1 cellular context compared by ENCODE assay signal in genomic region chr3:186097663-186098451, GRCh38.
TF ChIP-seq lines count a peak whose summit lies in the region.

No MANE protein-coding gene starts in this region.

TF ChIP-seq in HepG2, 621 proteins besides CTCF, POLR2A, EP300 and RAD21 (continued from another document and continues in another):
- TF ChIP-seq ZSCAN30 (CRISPR knock-in tag; IDR thresholded peaks at IDR 0.05) = peak; percentile 42; the same call in 1 of the 2 replicates
- no peak for TF ChIP-seq MTERF4 (CRISPR knock-in tag; IDR thresholded peaks at IDR 0.05)
- no peak; the same call in 1 of the 2 replicates for TF ChIP-seq KMT2B (CRISPR knock-in tag; IDR thresholded peaks at IDR 0.05)
- TF ChIP-seq ISL2 (CRISPR knock-in tag; IDR thresholded peaks at IDR 0.05) = peak; percentile 75; the same call in 1 of the 2 replicates
- no peak for TF ChIP-seq U2AF1 (optimal IDR thresholded peaks at IDR 0.05; ENCODE audit: low read depth, low read length)
- TF ChIP-seq RXRA (CRISPR knock-in tag; IDR thresholded peaks at IDR 0.05) = 0 out of 2 replicates have a peak, but pooled peaks have one; percentile 45
- 0 out of 2 replicates have a peak, but pooled peaks have one; percentile 64 for TF ChIP-seq ZBTB4 (CRISPR knock-in tag; IDR thresholded peaks at IDR 0.05; ENCODE audit: borderline replicate concordance)
- no peak for TF ChIP-seq ZNF253 (CRISPR knock-in tag; IDR thresholded peaks at IDR 0.05; ENCODE audit: borderline replicate concordance)
- TF ChIP-seq CHD4 (IDR thresholded peaks at IDR 0.05; ENCODE audit: borderline replicate concordance, low read length) = no peak
- TF ChIP-seq GFI1 (CRISPR knock-in tag; IDR thresholded peaks at IDR 0.05; ENCODE audit: borderline replicate concordance) = peak; percentile 55; the same call in 1 of the 2 replicates
- TF ChIP-seq SRY (CRISPR knock-in tag; IDR thresholded peaks at IDR 0.05) = no peak
- no peak for TF ChIP-seq SIX4 (CRISPR knock-in tag; IDR thresholded peaks at IDR 0.05)
- no peak for TF ChIP-seq SRSF1 (optimal IDR thresholded peaks at IDR 0.05; ENCODE audit: low read depth, low read length)
- peak; percentile 65; the same call in 1 of the 2 replicates for TF ChIP-seq HINFP (CRISPR knock-in tag; IDR thresholded peaks at IDR 0.05; ENCODE audit: low read depth)
- TF ChIP-seq, protein P1, sequence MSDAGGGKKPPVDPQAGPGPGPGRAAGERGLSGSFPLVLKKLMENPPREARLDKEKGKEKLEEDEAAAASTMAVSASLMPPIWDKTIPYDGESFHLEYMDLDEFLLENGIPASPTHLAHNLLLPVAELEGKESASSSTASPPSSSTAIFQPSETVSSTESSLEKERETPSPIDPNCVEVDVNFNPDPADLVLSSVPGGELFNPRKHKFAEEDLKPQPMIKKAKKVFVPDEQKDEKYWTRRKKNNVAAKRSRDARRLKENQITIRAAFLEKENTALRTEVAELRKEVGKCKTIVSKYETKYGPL (CRISPR knock-in tag; IDR thresholded peaks at IDR 0.05) = no peak; the same call in 1 of the 2 replicates
- no peak for TF ChIP-seq NFKB2 (CRISPR knock-in tag; IDR thresholded peaks at IDR 0.05; ENCODE audit: borderline replicate concordance)
- no peak for TF ChIP-seq HDAC6 (IDR thresholded peaks at IDR 0.05; ENCODE audit: low read depth, low read length)
- no peak for TF ChIP-seq PRDM4 (CRISPR knock-in tag; IDR thresholded peaks at IDR 0.05; ENCODE audit: borderline replicate concordance)
- peak; percentile 82 for TF ChIP-seq SNAPC2 (CRISPR knock-in tag; IDR thresholded peaks at IDR 0.05)
- no peak for TF ChIP-seq KDM1A (CRISPR knock-in tag; IDR thresholded peaks at IDR 0.05)
- peak; percentile 61 for TF ChIP-seq IKZF5 (CRISPR knock-in tag; IDR thresholded peaks at IDR 0.05)
- TF ChIP-seq FOXJ3 (CRISPR knock-in tag; IDR thresholded peaks at IDR 0.05; ENCODE audit: borderline replicate concordance) = peak; percentile 20; the same call in 1 of the 2 replicates
- TF ChIP-seq ZNF7 (CRISPR knock-in tag; IDR thresholded peaks at IDR 0.05) = no peak
- no peak for TF ChIP-seq TBX3 (IDR thresholded peaks at IDR 0.05; ENCODE audit: borderline replicate concordance)
- TF ChIP-seq BHLHE40 (IDR thresholded peaks at IDR 0.05; ENCODE audit: low read length) = peak; percentile 91
- no peak for TF ChIP-seq ZNF674 (CRISPR knock-in tag; IDR thresholded peaks at IDR 0.05; ENCODE audit: low read depth)
- no peak for TF ChIP-seq NBN (conservative IDR thresholded peaks at IDR 0.05)
- no peak for TF ChIP-seq GZF1 (CRISPR knock-in tag; IDR thresholded peaks at IDR 0.05)
- no peak for TF ChIP-seq PHF20 (CRISPR knock-in tag; IDR thresholded peaks at IDR 0.05)
- TF ChIP-seq ZNF354B (CRISPR knock-in tag; IDR thresholded peaks at IDR 0.05) = 0 out of 2 replicates have a peak, but pooled peaks have one; percentile 52
- TF ChIP-seq CHD2 (IDR thresholded peaks at IDR 0.05; ENCODE audit: low read depth, low read length) = no peak
- TF ChIP-seq, protein P2, sequence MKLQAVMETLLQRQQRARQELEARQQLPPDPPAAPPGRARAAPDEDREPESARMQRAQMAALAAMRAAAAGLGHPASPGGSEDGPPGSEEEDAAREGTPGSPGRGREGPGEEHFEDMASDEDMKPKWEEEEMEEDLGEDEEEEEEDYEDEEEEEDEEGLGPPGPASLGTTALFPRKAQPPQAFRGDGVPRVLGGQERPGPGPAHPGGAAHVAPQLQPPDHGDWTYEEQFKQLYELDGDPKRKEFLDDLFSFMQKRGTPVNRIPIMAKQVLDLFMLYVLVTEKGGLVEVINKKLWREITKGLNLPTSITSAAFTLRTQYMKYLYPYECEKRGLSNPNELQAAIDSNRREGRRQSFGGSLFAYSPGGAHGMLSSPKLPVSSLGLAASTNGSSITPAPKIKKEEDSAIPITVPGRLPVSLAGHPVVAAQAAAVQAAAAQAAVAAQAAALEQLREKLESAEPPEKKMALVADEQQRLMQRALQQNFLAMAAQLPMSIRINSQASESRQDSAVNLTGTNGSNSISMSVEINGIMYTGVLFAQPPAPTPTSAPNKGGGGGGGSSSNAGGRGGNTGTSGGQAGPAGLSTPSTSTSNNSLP (IDR thresholded peaks at IDR 0.05; ENCODE audit: low read depth, low read length) = peak; percentile 33; the same call in 1 of the 2 replicates
- no peak for TF ChIP-seq ZNF496 (CRISPR knock-in tag; IDR thresholded peaks at IDR 0.05; ENCODE audit: insufficient replicate concordance)
- TF ChIP-seq RBAK (CRISPR knock-in tag; IDR thresholded peaks at IDR 0.05) = no peak
- peak; percentile 36; the same call in 1 of the 2 replicates for TF ChIP-seq ZNF501 (CRISPR knock-in tag; IDR thresholded peaks at IDR 0.05)
- TF ChIP-seq ZNF549 (CRISPR knock-in tag; IDR thresholded peaks at IDR 0.05) = no peak
- TF ChIP-seq, protein P3, sequence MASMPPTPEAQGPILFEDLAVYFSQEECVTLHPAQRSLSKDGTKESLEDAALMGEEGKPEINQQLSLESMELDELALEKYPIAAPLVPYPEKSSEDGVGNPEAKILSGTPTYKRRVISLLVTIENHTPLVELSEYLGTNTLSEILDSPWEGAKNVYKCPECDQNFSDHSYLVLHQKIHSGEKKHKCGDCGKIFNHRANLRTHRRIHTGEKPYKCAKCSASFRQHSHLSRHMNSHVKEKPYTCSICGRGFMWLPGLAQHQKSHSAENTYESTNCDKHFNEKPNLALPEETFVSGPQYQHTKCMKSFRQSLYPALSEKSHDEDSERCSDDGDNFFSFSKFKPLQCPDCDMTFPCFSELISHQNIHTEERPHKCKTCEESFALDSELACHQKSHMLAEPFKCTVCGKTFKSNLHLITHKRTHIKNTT (CRISPR knock-in tag; IDR thresholded peaks at IDR 0.05) = no peak
- no peak; the same call in 1 of the 2 replicates for TF ChIP-seq ZSCAN9 (CRISPR knock-in tag; IDR thresholded peaks at IDR 0.05; ENCODE audit: borderline replicate concordance)
- TF ChIP-seq PAF1 (CRISPR knock-in tag; IDR thresholded peaks at IDR 0.05) = no peak
- no peak for TF ChIP-seq SYNCRIP (IDR thresholded peaks at IDR 0.05; ENCODE audit: insufficient read depth, low read depth, low read length)
- TF ChIP-seq ARID4A (CRISPR knock-in tag; IDR thresholded peaks at IDR 0.05; ENCODE audit: borderline replicate concordance) = peak; percentile 86; the same call in 1 of the 2 replicates
- TF ChIP-seq SOX5 (CRISPR knock-in tag; IDR thresholded peaks at IDR 0.05; ENCODE audit: borderline replicate concordance) = peak; percentile 96
- no peak for TF ChIP-seq ARHGAP35 (CRISPR knock-in tag; IDR thresholded peaks at IDR 0.05; ENCODE audit: borderline replicate concordance)
- no peak for TF ChIP-seq TRAFD1 (CRISPR knock-in tag; IDR thresholded peaks at IDR 0.05; ENCODE audit: borderline replicate concordance)
- TF ChIP-seq MAFF (IDR thresholded peaks at IDR 0.05; ENCODE audit: low read depth, low read length) = 0 out of 2 replicates have a peak, but pooled peaks have one; percentile 13
